ENCODE assay signal across 29 cellular contexts in the genomic region with DNA sequence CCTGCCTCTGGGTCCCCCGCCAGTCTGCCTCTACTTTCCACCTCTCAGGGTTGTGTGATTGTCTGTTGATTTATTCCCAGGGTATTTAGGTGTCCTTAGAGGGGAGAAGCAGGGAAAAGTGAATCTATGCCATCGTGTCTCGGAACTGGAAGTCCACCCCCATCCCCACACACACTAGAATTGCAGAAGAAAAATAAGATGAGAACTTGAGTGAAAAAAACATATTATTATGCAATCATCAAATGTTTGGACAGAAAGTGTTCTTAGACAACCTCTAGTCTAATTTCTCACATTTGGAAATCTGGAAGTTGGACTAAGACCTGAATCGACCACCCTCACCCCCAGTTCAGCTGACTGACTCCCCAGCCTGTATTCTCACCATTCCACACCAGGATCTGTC. TPM values are rescaled to one million over a fixed set of nuclear protein-coding genes. Genes with fewer than 3 reads are reported as not detected.
DNase-seq lines count a peak whose midpoint lies in the region; ATAC-seq and TF ChIP-seq lines count a peak whose summit lies in the region.
"Had no signal": no experiment of that assay in that cellular context is flagged by ENCODE, and none has a peak within 500 bp of the region (broad histone marks: within the 10 kb centered on the region; RNA-seq: fewer than 3 reads in every experiment).

No MANE protein-coding gene starts in this region.

- H3K4me3 ChIP-seq in right lobe of liver, result no peak overlapping the region
- no peak overlapping the region for H3K4me3 ChIP-seq in upper lobe of left lung
- H3K4me3 ChIP-seq: A549, colonic mucosa, hepatocyte, SJSA1 had no signal

- no peak for TF ChIP-seq CTCF in right lobe of liver (IDR thresholded peaks at IDR 0.05)
- TF ChIP-seq CTCF in upper lobe of left lung (IDR thresholded peaks at IDR 0.05), result no peak

- no peak for DNase-seq in activated naive CD8-positive, alpha-beta T cell treated with anti-CD3 and anti-CD28 coated beads, Interleukin-2, amount 50 U/mL, for 24 hours
- DNase-seq in activated naive CD8-positive, alpha-beta T cell treated with anti-CD3 and anti-CD28 coated beads for 36 hours, result no peak
- DNase-seq in right lobe of liver, result no peak
- no peak for DNase-seq in upper lobe of left lung
- no peak for DNase-seq in NCI-H524 (lab: John Stamatoyannopoulos, UW)
- DNase-seq: activated CD4-positive, alpha-beta T cell treated with anti-CD3 and anti-CD28 coated beads for 1 hour; activated gamma-delta T cell treated with Interleukin-2 at 50 U/mL for 16 hours; activated T-cell treated with anti-CD3 and anti-CD28 coated beads, Interleukin-2, amount 50 U/mL, for 1 hour; AML-193; colonic mucosa; DMS79; effector memory CD4-positive, alpha-beta T cell; foreskin melanocyte; H9; left cardiac atrium; mesenchymal stem cell; NCI-H1436; NCI-H345; NCI-H774; nucleus accumbens; RPMI8226 had no signal

- WGBS in right lobe of liver (ENCODE audit: insufficient coverage, low coverage, low lambda C conversion rate, missing lambda C conversion rate), result 41% methylated on average over 4 of the region's 4 CpGs
- 50 to 68% methylated on average over 4 of the region's 4 CpGs for WGBS in upper lobe of left lung, 2 donors

- H3K4me1 Mint-ChIP-seq in activated naive CD8-positive, alpha-beta T cell (ENCODE audit: low read depth), result peaks cover 78% of the 10 kb centered on the region
- peaks cover 41% of the 10 kb centered on the region for H3K4me1 Mint-ChIP-seq in activated naive CD8-positive, alpha-beta T cell treated with anti-CD3 and anti-CD28 coated beads, Interleukin-2, amount 50 U/mL, for 24 hours
- H3K4me1 Mint-ChIP-seq in activated naive CD8-positive, alpha-beta T cell treated with anti-CD3 and anti-CD28 coated beads for 36 hours, result peaks cover 38% of the 10 kb centered on the region
- H3K4me1 Mint-ChIP-seq: H9 had no signal

- peaks cover 0 to 14% (median 0%) of the 10 kb centered on the region in 4 donors for H3K4me1 ChIP-seq in right lobe of liver
- peaks cover 0 to 4% (median 1%) of the 10 kb centered on the region in 4 donors for H3K4me1 ChIP-seq in upper lobe of left lung
- H3K4me1 ChIP-seq: A549, colonic mucosa, SJSA1 had no signal

- H3K27ac ChIP-seq in right lobe of liver (peak overlapping the region in 2 of 3 donors; percentile 37 to 43), upper lobe of left lung (peak overlapping the region in 3 of 4 donors; percentile 37 to 66 (median 52))
- H3K27ac ChIP-seq: A549, colonic mucosa, hepatocyte, KMS-11, SJSA1 had no signal

- H3K27me3 ChIP-seq in right lobe of liver (no peaks in the 10 kb centered on the region), upper lobe of left lung (no peaks in the 10 kb centered on the region)
- H3K27me3 ChIP-seq: colonic mucosa, hepatocyte, SJSA1 had no signal

- H3K36me3 ChIP-seq in right lobe of liver (no peaks in the 10 kb centered on the region), upper lobe of left lung (no peaks in the 10 kb centered on the region)
- H3K36me3 ChIP-seq: colonic mucosa, SJSA1 had no signal

- no peak for ATAC-seq in activated naive CD8-positive, alpha-beta T cell treated with anti-CD3 and anti-CD28 coated beads, Interleukin-2, amount 50 U/mL, for 24 hours
- peak in 1 of 4 donors; percentile 17 for ATAC-seq in right lobe of liver
- ATAC-seq in upper lobe of left lung (ENCODE audit: low FRiP score in 2 of 2), result peak in 1 of 2 donors; percentile 46
- no peak for ATAC-seq in HG03025 (IDR thresholded peaks at IDR 0.05; ENCODE audit: low FRiP score, unreplicated experiment)
- ATAC-seq in GM21367 (IDR thresholded peaks at IDR 0.05; ENCODE audit: unreplicated experiment), result no peak
- ATAC-seq: A549 had no signal

- TF ChIP-seq POLR2A in right lobe of liver (IDR thresholded peaks at IDR 0.05) (no peak), upper lobe of left lung (IDR thresholded peaks at IDR 0.05) (no peak)

- H3K9me3 Mint-ChIP-seq in activated naive CD8-positive, alpha-beta T cell (ENCODE audit: low read depth), result peaks cover 5% of the 10 kb centered on the region
- H3K9me3 Mint-ChIP-seq in activated naive CD8-positive, alpha-beta T cell treated with anti-CD3 and anti-CD28 coated beads, Interleukin-2, amount 50 U/mL, for 24 hours, result peaks cover 4% of the 10 kb centered on the region
- peaks cover 15% of the 10 kb centered on the region for H3K9me3 Mint-ChIP-seq in activated naive CD8-positive, alpha-beta T cell treated with anti-CD3 and anti-CD28 coated beads for 36 hours

- no peaks in the 10 kb centered on the region for H3K27me3 Mint-ChIP-seq in activated naive CD8-positive, alpha-beta T cell
- H3K27me3 Mint-ChIP-seq in activated naive CD8-positive, alpha-beta T cell treated with anti-CD3 and anti-CD28 coated beads, Interleukin-2, amount 50 U/mL, for 24 hours, result no peaks in the 10 kb centered on the region
- no peaks in the 10 kb centered on the region for H3K27me3 Mint-ChIP-seq in activated naive CD8-positive, alpha-beta T cell treated with anti-CD3 and anti-CD28 coated beads for 36 hours
- H3K27me3 Mint-ChIP-seq: stimulated activated naive CD8-positive, alpha-beta T cell treated with anti-CD3 and anti-CD28 coated beads, Interleukin-15, Interleukin-2, amounts not matched to agents 100 ng/mL and 50 ng/mL, for 24 hours had no signal

- H3K27ac Mint-ChIP-seq in activated naive CD8-positive, alpha-beta T cell, result peak overlapping the region; percentile 22
- no peak overlapping the region for H3K27ac Mint-ChIP-seq in activated naive CD8-positive, alpha-beta T cell treated with anti-CD3 and anti-CD28 coated beads, Interleukin-2, amount 50 U/mL, for 24 hours
- peak overlapping the region; percentile 59 for H3K27ac Mint-ChIP-seq in activated naive CD8-positive, alpha-beta T cell treated with anti-CD3 and anti-CD28 coated beads for 36 hours
- H3K27ac Mint-ChIP-seq: stimulated activated naive CD8-positive, alpha-beta T cell treated with anti-CD3 and anti-CD28 coated beads, Interleukin-15, Interleukin-2, amounts not matched to agents 100 ng/mL and 50 ng/mL, for 24 hours had no signal

- intact Hi-C loops in right lobe of liver (cut with DNase I), result no loop called here

- H3K4me3 Mint-ChIP-seq in activated naive CD8-positive, alpha-beta T cell, result no peak overlapping the region
- H3K4me3 Mint-ChIP-seq in activated naive CD8-positive, alpha-beta T cell treated with anti-CD3 and anti-CD28 coated beads, Interleukin-2, amount 50 U/mL, for 24 hours, result no peak overlapping the region
- H3K4me3 Mint-ChIP-seq in activated naive CD8-positive, alpha-beta T cell treated with anti-CD3 and anti-CD28 coated beads for 36 hours, result no peak overlapping the region
- H3K4me3 Mint-ChIP-seq: H9; stimulated activated naive CD8-positive, alpha-beta T cell treated with anti-CD3 and anti-CD28 coated beads, Interleukin-15, Interleukin-2, amounts not matched to agents 100 ng/mL and 50 ng/mL, for 24 hours had no signal

- H3K36me3 Mint-ChIP-seq in activated naive CD8-positive, alpha-beta T cell, result peaks cover 29% of the 10 kb centered on the region
- peaks cover 22% of the 10 kb centered on the region for H3K36me3 Mint-ChIP-seq in activated naive CD8-positive, alpha-beta T cell treated with anti-CD3 and anti-CD28 coated beads, Interleukin-2, amount 50 U/mL, for 24 hours (ENCODE audit: low read depth)
- peaks cover 45% of the 10 kb centered on the region for H3K36me3 Mint-ChIP-seq in activated naive CD8-positive, alpha-beta T cell treated with anti-CD3 and anti-CD28 coated beads for 36 hours

- no peaks in the 10 kb centered on the region for H3K9me3 ChIP-seq in right lobe of liver
- H3K9me3 ChIP-seq in upper lobe of left lung, result no peaks in the 10 kb centered on the region
- H3K9me3 ChIP-seq: colonic mucosa, SJSA1 had no signal

- no peak for TF ChIP-seq EP300 in upper lobe of left lung (IDR thresholded peaks at IDR 0.05)

RNA-seq across cellular contexts. Expression of a gene that starts 14.1 kb away (rescaled TPM):
- total RNA-seq in activated naive CD8-positive, alpha-beta T cell treated with anti-CD3 and anti-CD28 coated beads for 36 hours, result 10 to 100 TPM; 36.2 to 37.9 TPM
- 10 to 100 TPM in 5 of 6 experiments, 1 to 10 TPM in 1; 8.8 to 14.8 (median 11.5) TPM for total RNA-seq in right lobe of liver
- 10 to 100 TPM; 23.7 to 81.7 (median 40.6) TPM for total RNA-seq in upper lobe of left lung
